ENCODE assay signal across 1 cellular context in genomic region chr12:94148841-94149780, GRCh38.
TF ChIP-seq lines count a peak whose summit lies in the region.

No MANE protein-coding gene starts in this region.

TF ChIP-seq in HepG2, 621 proteins besides CTCF, POLR2A, EP300 and RAD21 (continued from another document and continues in another):
- TF ChIP-seq PREB (CRISPR knock-in tag; IDR thresholded peaks at IDR 0.05) = no peak
- TF ChIP-seq, protein P1, sequence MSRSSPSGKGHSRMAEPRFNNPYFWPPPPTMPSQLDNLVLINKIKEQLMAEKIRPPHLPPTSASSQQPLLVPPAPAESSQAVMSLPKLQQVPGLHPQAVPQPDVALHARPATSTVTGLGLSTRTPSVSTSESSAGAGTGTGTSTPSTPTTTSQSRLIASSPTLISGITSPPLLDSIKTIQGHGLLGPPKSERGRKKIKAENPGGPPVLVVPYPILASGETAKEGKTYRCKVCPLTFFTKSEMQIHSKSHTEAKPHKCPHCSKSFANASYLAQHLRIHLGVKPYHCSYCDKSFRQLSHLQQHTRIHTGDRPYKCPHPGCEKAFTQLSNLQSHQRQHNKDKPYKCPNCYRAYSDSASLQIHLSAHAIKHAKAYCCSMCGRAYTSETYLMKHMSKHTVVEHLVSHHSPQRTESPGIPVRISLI (CRISPR knock-in tag; IDR thresholded peaks at IDR 0.05; ENCODE audit: borderline replicate concordance) = peak; percentile 42; the same call in 1 of the 2 replicates
- TF ChIP-seq KDM5A (IDR thresholded peaks at IDR 0.05; ENCODE audit: borderline replicate concordance, low read length) = no peak; the same call in 1 of the 2 replicates
- peak; percentile 76; the same call in 1 of the 2 replicates for TF ChIP-seq ZBED4 (CRISPR knock-in tag; IDR thresholded peaks at IDR 0.05; ENCODE audit: borderline replicate concordance)
- no peak for TF ChIP-seq RARG (CRISPR knock-in tag; IDR thresholded peaks at IDR 0.05; ENCODE audit: low read depth)
- no peak for TF ChIP-seq HNRNPH1 (optimal IDR thresholded peaks at IDR 0.05; ENCODE audit: low read depth, low read length)
- TF ChIP-seq ERF (CRISPR knock-in tag; IDR thresholded peaks at IDR 0.05) = 0 out of 2 replicates have a peak, but pooled peaks have one; percentile 33
- no peak for TF ChIP-seq JUND (CRISPR knock-in tag; IDR thresholded peaks at IDR 0.05)
- TF ChIP-seq PITX1 (CRISPR knock-in tag; IDR thresholded peaks at IDR 0.05) = no peak
- TF ChIP-seq ZNF747 (CRISPR knock-in tag; IDR thresholded peaks at IDR 0.05; ENCODE audit: borderline replicate concordance) = no peak; the same call in 1 of the 2 replicates
- 0 out of 2 replicates have a peak, but pooled peaks have one; percentile 13 for TF ChIP-seq ZNF143 (CRISPR knock-in tag; IDR thresholded peaks at IDR 0.05)
- no peak for TF ChIP-seq ZBTB21 (CRISPR knock-in tag; IDR thresholded peaks at IDR 0.05)
- TF ChIP-seq, protein P2, sequence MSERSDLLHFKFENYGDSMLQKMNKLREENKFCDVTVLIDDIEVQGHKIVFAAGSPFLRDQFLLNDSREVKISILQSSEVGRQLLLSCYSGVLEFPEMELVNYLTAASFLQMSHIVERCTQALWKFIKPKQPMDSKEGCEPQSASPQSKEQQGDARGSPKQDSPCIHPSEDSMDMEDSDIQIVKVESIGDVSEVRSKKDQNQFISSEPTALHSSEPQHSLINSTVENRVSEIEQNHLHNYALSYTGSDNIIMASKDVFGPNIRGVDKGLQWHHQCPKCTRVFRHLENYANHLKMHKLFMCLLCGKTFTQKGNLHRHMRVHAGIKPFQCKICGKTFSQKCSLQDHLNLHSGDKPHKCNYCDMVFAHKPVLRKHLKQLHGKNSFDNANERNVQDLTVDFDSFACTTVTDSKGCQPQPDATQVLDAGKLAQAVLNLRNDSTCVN (CRISPR knock-in tag; IDR thresholded peaks at IDR 0.05; ENCODE audit: borderline replicate concordance) = no peak; the same call in 1 of the 2 replicates
- peak; percentile 77; the same call in 1 of the 2 replicates for TF ChIP-seq ZNF567 (CRISPR knock-in tag; IDR thresholded peaks at IDR 0.05; ENCODE audit: borderline replicate concordance)
- TF ChIP-seq ZSCAN30 (CRISPR knock-in tag; IDR thresholded peaks at IDR 0.05) = no peak
- peak; percentile 36; the same call in 1 of the 2 replicates for TF ChIP-seq ARID2 (CRISPR knock-in tag; IDR thresholded peaks at IDR 0.05; ENCODE audit: borderline replicate concordance)
- no peak for TF ChIP-seq NR3C1 (CRISPR knock-in tag; IDR thresholded peaks at IDR 0.05)
- TF ChIP-seq SIX4 (CRISPR knock-in tag; IDR thresholded peaks at IDR 0.05) = peak; percentile 5; the same call in 1 of the 2 replicates
- TF ChIP-seq, protein P3, sequence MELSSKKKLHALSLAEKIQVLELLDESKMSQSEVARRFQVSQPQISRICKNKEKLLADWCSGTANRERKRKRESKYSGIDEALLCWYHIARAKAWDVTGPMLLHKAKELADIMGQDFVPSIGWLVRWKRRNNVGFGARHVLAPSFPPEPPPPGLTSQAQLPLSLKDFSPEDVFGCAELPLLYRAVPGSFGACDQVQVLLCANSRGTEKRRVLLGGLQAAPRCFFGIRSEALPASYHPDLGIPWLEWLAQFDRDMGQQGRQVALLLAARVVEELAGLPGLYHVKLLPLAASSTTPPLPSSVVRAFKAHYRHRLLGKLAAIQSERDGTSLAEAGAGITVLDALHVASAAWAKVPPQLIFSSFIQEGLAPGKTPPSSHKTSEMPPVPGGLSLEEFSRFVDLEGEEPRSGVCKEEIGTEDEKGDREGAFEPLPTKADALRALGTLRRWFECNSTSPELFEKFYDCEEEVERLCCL (CRISPR knock-in tag; IDR thresholded peaks at IDR 0.05; ENCODE audit: borderline replicate concordance) = no peak
- no peak for TF ChIP-seq PAF1 (CRISPR knock-in tag; IDR thresholded peaks at IDR 0.05)
- no peak for TF ChIP-seq ARNTL (CRISPR knock-in tag; IDR thresholded peaks at IDR 0.05)
- TF ChIP-seq ELF1 (CRISPR knock-in tag; IDR thresholded peaks at IDR 0.05) = no peak
- TF ChIP-seq ZNF383 (CRISPR knock-in tag; IDR thresholded peaks at IDR 0.05; ENCODE audit: borderline replicate concordance) = 0 out of 2 replicates have a peak, but pooled peaks have one; percentile 39
- peak; percentile 75 for TF ChIP-seq POGZ (CRISPR knock-in tag; IDR thresholded peaks at IDR 0.05)
- no peak for TF ChIP-seq HHEX (CRISPR knock-in tag; IDR thresholded peaks at IDR 0.05)
- peak; percentile 99 for TF ChIP-seq ZNF777 (CRISPR knock-in tag; IDR thresholded peaks at IDR 0.05)
- TF ChIP-seq MEIS1 (CRISPR knock-in tag; IDR thresholded peaks at IDR 0.05; ENCODE audit: borderline replicate concordance) = 0 out of 2 replicates have a peak, but pooled peaks have one; percentile 23
- TF ChIP-seq MTA1 (CRISPR knock-in tag; IDR thresholded peaks at IDR 0.05; ENCODE audit: borderline replicate concordance) = peak; percentile 81; the same call in 1 of the 2 replicates
- peak; percentile 64 for TF ChIP-seq PATZ1 (CRISPR knock-in tag; IDR thresholded peaks at IDR 0.05)
- TF ChIP-seq, protein P4, sequence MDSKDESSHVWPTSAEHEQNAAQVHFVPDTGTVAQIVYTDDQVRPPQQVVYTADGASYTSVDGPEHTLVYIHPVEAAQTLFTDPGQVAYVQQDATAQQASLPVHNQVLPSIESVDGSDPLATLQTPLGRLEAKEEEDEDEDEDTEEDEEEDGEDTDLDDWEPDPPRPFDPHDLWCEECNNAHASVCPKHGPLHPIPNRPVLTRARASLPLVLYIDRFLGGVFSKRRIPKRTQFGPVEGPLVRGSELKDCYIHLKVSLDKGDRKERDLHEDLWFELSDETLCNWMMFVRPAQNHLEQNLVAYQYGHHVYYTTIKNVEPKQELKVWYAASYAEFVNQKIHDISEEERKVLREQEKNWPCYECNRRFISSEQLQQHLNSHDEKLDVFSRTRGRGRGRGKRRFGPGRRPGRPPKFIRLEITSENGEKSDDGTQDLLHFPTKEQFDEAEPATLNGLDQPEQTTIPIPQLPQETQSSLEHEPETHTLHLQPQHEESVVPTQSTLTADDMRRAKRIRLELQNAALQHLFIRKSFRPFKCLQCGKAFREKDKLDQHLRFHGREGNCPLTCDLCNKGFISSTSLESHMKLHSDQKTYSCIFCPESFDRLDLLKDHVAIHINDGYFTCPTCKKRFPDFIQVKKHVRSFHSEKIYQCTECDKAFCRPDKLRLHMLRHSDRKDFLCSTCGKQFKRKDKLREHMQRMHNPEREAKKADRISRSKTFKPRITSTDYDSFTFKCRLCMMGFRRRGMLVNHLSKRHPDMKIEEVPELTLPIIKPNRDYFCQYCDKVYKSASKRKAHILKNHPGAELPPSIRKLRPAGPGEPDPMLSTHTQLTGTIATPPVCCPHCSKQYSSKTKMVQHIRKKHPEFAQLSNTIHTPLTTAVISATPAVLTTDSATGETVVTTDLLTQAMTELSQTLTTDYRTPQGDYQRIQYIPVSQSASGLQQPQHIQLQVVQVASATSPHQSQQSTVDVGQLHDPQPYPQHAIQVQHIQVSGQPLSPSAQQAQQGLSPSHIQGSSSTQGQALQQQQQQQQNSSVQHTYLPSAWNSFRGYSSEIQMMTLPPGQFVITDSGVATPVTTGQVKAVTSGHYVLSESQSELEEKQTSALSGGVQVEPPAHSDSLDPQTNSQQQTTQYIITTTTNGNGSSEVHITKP (CRISPR knock-in tag; IDR thresholded peaks at IDR 0.05; ENCODE audit: low read depth) = no peak
- 0 out of 2 replicates have a peak, but pooled peaks have one; percentile 15 for TF ChIP-seq RELA (CRISPR knock-in tag; IDR thresholded peaks at IDR 0.05)
- 0 out of 2 replicates have a peak, but pooled peaks have one; percentile 15 for TF ChIP-seq ZNF556 (CRISPR knock-in tag; IDR thresholded peaks at IDR 0.05; ENCODE audit: borderline replicate concordance)
- TF ChIP-seq, protein P5, sequence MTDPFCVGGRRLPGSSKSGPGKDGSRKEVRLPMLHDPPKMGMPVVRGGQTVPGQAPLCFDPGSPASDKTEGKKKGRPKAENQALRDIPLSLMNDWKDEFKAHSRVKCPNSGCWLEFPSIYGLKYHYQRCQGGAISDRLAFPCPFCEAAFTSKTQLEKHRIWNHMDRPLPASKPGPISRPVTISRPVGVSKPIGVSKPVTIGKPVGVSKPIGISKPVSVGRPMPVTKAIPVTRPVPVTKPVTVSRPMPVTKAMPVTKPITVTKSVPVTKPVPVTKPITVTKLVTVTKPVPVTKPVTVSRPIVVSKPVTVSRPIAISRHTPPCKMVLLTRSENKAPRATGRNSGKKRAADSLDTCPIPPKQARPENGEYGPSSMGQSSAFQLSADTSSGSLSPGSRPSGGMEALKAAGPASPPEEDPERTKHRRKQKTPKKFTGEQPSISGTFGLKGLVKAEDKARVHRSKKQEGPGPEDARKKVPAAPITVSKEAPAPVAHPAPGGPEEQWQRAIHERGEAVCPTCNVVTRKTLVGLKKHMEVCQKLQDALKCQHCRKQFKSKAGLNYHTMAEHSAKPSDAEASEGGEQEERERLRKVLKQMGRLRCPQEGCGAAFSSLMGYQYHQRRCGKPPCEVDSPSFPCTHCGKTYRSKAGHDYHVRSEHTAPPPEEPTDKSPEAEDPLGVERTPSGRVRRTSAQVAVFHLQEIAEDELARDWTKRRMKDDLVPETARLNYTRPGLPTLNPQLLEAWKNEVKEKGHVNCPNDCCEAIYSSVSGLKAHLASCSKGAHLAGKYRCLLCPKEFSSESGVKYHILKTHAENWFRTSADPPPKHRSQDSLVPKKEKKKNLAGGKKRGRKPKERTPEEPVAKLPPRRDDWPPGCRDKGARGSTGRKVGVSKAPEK (CRISPR knock-in tag; IDR thresholded peaks at IDR 0.05; ENCODE audit: borderline replicate concordance) = no peak; the same call in 1 of the 2 replicates
- peak; percentile 19; the same call in 1 of the 2 replicates for TF ChIP-seq CHCHD3 (CRISPR knock-in tag; IDR thresholded peaks at IDR 0.05)
- no peak for TF ChIP-seq ZNF235 (CRISPR knock-in tag; IDR thresholded peaks at IDR 0.05; ENCODE audit: borderline replicate concordance)
- TF ChIP-seq TCF7L2 (IDR thresholded peaks at IDR 0.05; ENCODE audit: low read depth, low read length) = no peak
- TF ChIP-seq KDM4B (CRISPR knock-in tag; IDR thresholded peaks at IDR 0.05) = 0 out of 2 replicates have a peak, but pooled peaks have one; percentile 7
